ENCODE assay signal across 8 cellular contexts in the genomic region with DNA sequence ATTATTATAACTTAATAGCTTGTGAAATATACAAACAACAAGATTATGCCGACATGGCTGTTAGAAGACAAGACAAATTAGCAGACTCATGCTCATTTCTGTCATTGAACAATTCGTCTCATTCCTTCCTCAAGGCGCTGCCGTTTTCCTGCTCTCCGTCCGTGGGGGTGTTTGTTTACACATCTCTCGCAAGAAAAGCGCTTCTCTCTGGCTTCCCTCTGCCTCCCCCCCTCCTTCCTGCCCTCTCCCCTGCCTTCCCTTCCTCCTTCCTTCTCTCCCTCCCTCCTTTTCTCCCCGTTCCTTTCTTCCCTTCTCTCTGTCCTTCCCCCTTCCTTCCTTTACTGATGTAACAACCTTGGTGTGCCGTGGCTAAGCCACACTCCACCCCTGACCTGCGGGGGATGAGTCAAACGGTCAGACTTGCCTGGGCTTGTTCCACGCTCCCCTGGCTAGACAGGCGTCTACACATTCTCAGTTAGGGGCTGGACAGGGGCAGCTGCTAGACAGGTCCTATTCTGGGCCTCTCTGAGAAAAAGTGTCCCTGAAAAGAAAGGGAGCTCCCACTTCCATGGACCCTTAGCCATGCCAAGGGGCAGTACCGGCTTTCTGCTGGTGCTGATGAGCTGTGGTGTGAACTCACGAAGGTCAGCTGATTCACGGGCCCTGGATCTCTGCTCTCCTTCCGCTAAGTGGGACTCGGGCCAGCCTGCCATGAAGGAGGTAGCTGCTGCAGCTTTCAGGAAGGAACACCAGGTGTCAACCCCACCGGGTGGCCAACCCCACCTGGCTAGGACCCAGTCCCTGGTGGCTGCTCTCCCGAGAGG. TPM values are rescaled to one million over a fixed set of nuclear protein-coding genes. Genes with fewer than 3 reads are reported as not detected.
DNase-seq lines count a peak whose midpoint lies in the region; ATAC-seq and TF ChIP-seq lines count a peak whose summit lies in the region.

No MANE protein-coding gene starts in this region.

- TF ChIP-seq CTCF in BJ (IDR thresholded peaks at IDR 0.05; ENCODE audit: insufficient read depth, low read depth, low read length) = peak; percentile 41; the same call in 1 of the 2 replicates
- TF ChIP-seq CTCF in fibroblast of pulmonary artery (IDR thresholded peaks at IDR 0.05; ENCODE audit: low read length, missing control alignments) = peak; percentile 29
- TF ChIP-seq CTCF in prostate gland (IDR thresholded peaks at IDR 0.05) = no peak

- intact Hi-C loops in prostate gland (cut with DNase I) = no loop called here

- peak; percentile 81 for ATAC-seq in GM19035 (IDR thresholded peaks at IDR 0.05; ENCODE audit: unreplicated experiment)
- ATAC-seq in HG03439 (IDR thresholded peaks at IDR 0.05; ENCODE audit: unreplicated experiment) = no peak

- no peaks in the 10 kb centered on the region for H3K36me3 ChIP-seq in BJ (ENCODE audit: control insufficient read depth, insufficient read depth, low read length)
- no peaks in the 10 kb centered on the region for H3K36me3 ChIP-seq in prostate gland

- CTCF ChIA-PET in BJ (lab: Yijun Ruan, JAX) = interaction anchor here (1.4 to 4.5 kb wide), 5 partner anchors 8 to 98 kb away, joined by 3 to 43 read pairs (median 5); no protein-coding TSS in a partner anchor

- H3K27me3 ChIP-seq in BJ (ENCODE audit: control insufficient read depth, insufficient read depth, low read length) (no peaks in the 10 kb centered on the region), prostate gland (replicated peaks; ENCODE audit: insufficient read depth) (no peaks in the 10 kb centered on the region)

- no peak for TF ChIP-seq POLR2A in prostate gland (IDR thresholded peaks at IDR 0.05)

- H3K27ac ChIP-seq in prostate gland = peak overlapping the region; percentile 19 to 63

- H3K4me1 ChIP-seq in prostate gland (replicated peaks) = no peaks in the 10 kb centered on the region

- WGBS in prostate gland = 11% methylated on average over 21 of the region's 21 CpGs

- H3K4me3 ChIP-seq in BJ (ENCODE audit: low read depth, low read length) (no peak overlapping the region), fibroblast of pulmonary artery (replicated peaks; ENCODE audit: low read depth, low read length) (no peak overlapping the region), prostate gland (no peak overlapping the region)

- POLR2A ChIA-PET in BJ (lab: Charles Lee) = no interaction called here

- DNase-seq in BJ (ENCODE audit: low read depth) (peak; percentile 66), HT-29 (ENCODE audit: low spot score) (peak; percentile 78), SW480 (ENCODE audit: low spot score) (peak; percentile 85), fibroblast of pulmonary artery (ENCODE audit: low read depth) (peak; percentile 94), prostate gland (ENCODE audit: low spot score) (no peak), NCI-H524 treated with DMSO at 0.1 percent for 48 hours (lab: John Stamatoyannopoulos, UW) (no peak)

- no peaks in the 10 kb centered on the region for H3K9me3 ChIP-seq in prostate gland

RNA-seq across cellular contexts. Expression of a gene that starts 32.0 kb away (rescaled TPM):
- polyA plus RNA-seq in BJ (2011; rRNA removed) = 102 and 120 TPM in 2 replicates
- 40.0 and 59.7 TPM in 2 replicates for polyA minus RNA-seq in BJ (2011; rRNA and poly(A)+ RNA removed)
- total RNA-seq in HT-29 (2014; rRNA removed; shearing (Covaris generic)) = 59.7 and 72.9 TPM in 2 replicates
- total RNA-seq in prostate gland = 10 to 100 TPM; 69.5 to 87.2 TPM

Comparison
In these comparisons a context has a peak if more than half of its experiments do, and no peak if none do; other contexts are left out.
1. DNase-seq: peak in BJ (single experiment), HT-29 (single experiment), SW480 (single experiment) and fibroblast of pulmonary artery (single experiment); none in prostate gland (single experiment) and NCI-H524 treated with DMSO at 0.1 percent for 48 hours (single experiment).
2. CTCF ChIP-seq: peak in BJ (single experiment) and fibroblast of pulmonary artery (single experiment); none in prostate gland (0 of 4).